In genomic region chr3:50350213-50350526, GRCh38 we compare ENCODE assay signal across 8 cellular contexts. TPM values are rescaled to one million over a fixed set of nuclear protein-coding genes. Genes with fewer than 3 reads are reported as not detected.
A peak's percentile ranks its signal among the peaks of the same experiment; 100 is the strongest.
DNase-seq lines count a peak whose midpoint lies in the region; ATAC-seq, FAIRE-seq and TF ChIP-seq lines count a peak whose summit lies in the region.

No MANE protein-coding gene starts in this region.

- no peaks in the 10 kb centered on the region for H3K9me3 Mint-ChIP-seq in activated T-helper 2 cell treated with anti-CD3 and anti-CD28 coated beads, Interferon-gamma antibody, Interleukin-2, Interleukin-4, amounts not matched to agents 10 μg/mL and 5 μg/mL and 100 μg/mL, durations not matched to agents 14 hours and 24 hours and 36 hours
- H3K9me3 Mint-ChIP-seq in stimulated activated naive CD8-positive, alpha-beta T cell treated with anti-CD3 and anti-CD28 coated beads, Interleukin-15, amount 100 ng/mL, for 72 hours, result no peaks in the 10 kb centered on the region

- H3K27me3 Mint-ChIP-seq in activated T-helper 2 cell treated with anti-CD3 and anti-CD28 coated beads, Interferon-gamma antibody, Interleukin-2, Interleukin-4, amounts not matched to agents 10 μg/mL and 5 μg/mL and 100 μg/mL, durations not matched to agents 14 hours and 24 hours and 36 hours (ENCODE audit: low read depth), result no peaks in the 10 kb centered on the region
- H3K27me3 Mint-ChIP-seq in stimulated activated naive CD8-positive, alpha-beta T cell treated with anti-CD3 and anti-CD28 coated beads, Interleukin-15, amount 100 ng/mL, for 72 hours, result no peaks in the 10 kb centered on the region

- TF ChIP-seq CTCF in HL-60 (IDR thresholded peaks at IDR 0.05; ENCODE audit: insufficient read depth, low read length), result no peak

- H3K9me3 ChIP-seq in iPS-18c (ENCODE audit: control insufficient read depth, insufficient read depth, low read length), result no peaks in the 10 kb centered on the region

- no peak for FAIRE-seq in urothelium cell line (lab: Jason Lieb, UNC)

- H3K36me3 Mint-ChIP-seq in activated T-helper 2 cell treated with anti-CD3 and anti-CD28 coated beads, Interferon-gamma antibody, Interleukin-2, Interleukin-4, amounts not matched to agents 10 μg/mL and 5 μg/mL and 100 μg/mL, durations not matched to agents 14 hours and 24 hours and 36 hours (ENCODE audit: low read depth), result peaks cover 50% of the 10 kb centered on the region

- peaks cover 36% of the 10 kb centered on the region for H3K4me1 Mint-ChIP-seq in activated T-helper 2 cell treated with anti-CD3 and anti-CD28 coated beads, Interferon-gamma antibody, Interleukin-2, Interleukin-4, amounts not matched to agents 10 μg/mL and 5 μg/mL and 100 μg/mL, durations not matched to agents 14 hours and 24 hours and 36 hours (ENCODE audit: low read depth)
- peaks cover 88% of the 10 kb centered on the region for H3K4me1 Mint-ChIP-seq in stimulated activated naive CD8-positive, alpha-beta T cell treated with anti-CD3 and anti-CD28 coated beads, Interleukin-15, amount 100 ng/mL, for 72 hours

- H3K27ac ChIP-seq in HL-60 (replicated peaks), result peak overlapping the region; percentile 94

- DNase-seq in HL-60 (ENCODE audit: low read depth in 1 of 2, low spot score in 1 of 2) (no peak), NCI-H510A treated with DMSO at 0.1 percent for 48 hours (lab: John Stamatoyannopoulos, UW) (no peak), cerebellum (ENCODE audit: low spot score) (no peak), urothelium cell line (ENCODE audit: low spot score) (no peak)
- DNase-seq in activated T-helper 2 cell treated with anti-CD3 and anti-CD28 coated beads, Interferon-gamma antibody, Interleukin-2, Interleukin-4, amounts not matched to agents 10 μg/mL and 5 μg/mL and 100 μg/mL, durations not matched to agents 14 hours and 24 hours and 36 hours (ENCODE audit: low spot score), result no peak
- DNase-seq in stimulated activated naive CD8-positive, alpha-beta T cell treated with anti-CD3 and anti-CD28 coated beads, Interleukin-15, amount 100 ng/mL, for 72 hours, result no peak
- DNase-seq in stimulated activated CD4-positive, alpha-beta T cell treated with anti-CD3 and anti-CD28 coated beads, Interleukin-15, amount 100 ng/mL, for 24 hours, result no peak

- H3K4me3 ChIP-seq in HL-60 (replicated peaks; ENCODE audit: insufficient read depth, low read length), result peak overlapping the region; percentile 58
- H3K4me3 ChIP-seq in iPS-18c (ENCODE audit: insufficient read depth, low read depth, low read length), result peak overlapping the region; percentile 95

- no peak for ATAC-seq in stimulated activated naive CD8-positive, alpha-beta T cell treated with anti-CD3 and anti-CD28 coated beads, Interleukin-15, amount 100 ng/mL, for 72 hours

- intact Hi-C loops in activated T-helper 2 cell treated with anti-CD3 and anti-CD28 coated beads, Interferon-gamma antibody, Interleukin-2, Interleukin-4, amounts not matched to agents 10 μg/mL and 5 μg/mL and 100 μg/mL, durations not matched to agents 14 hours and 24 hours and 36 hours (cut with micrococcal nuclease), result loop anchor here (1.0 to 10.0 kb wide), 7 partner anchors 12 to 1325 kb away; partner anchors contain the start of genes C3orf18, HEMK1, HYAL3 and MANF

- H3K27ac Mint-ChIP-seq in activated T-helper 2 cell treated with anti-CD3 and anti-CD28 coated beads, Interferon-gamma antibody, Interleukin-2, Interleukin-4, amounts not matched to agents 10 μg/mL and 5 μg/mL and 100 μg/mL, durations not matched to agents 14 hours and 24 hours and 36 hours, result peak overlapping the region; percentile 96
- H3K27ac Mint-ChIP-seq in stimulated activated naive CD8-positive, alpha-beta T cell treated with anti-CD3 and anti-CD28 coated beads, Interleukin-15, amount 100 ng/mL, for 72 hours, result peak overlapping the region; percentile 85 to 97

- H3K4me3 Mint-ChIP-seq in activated T-helper 2 cell treated with anti-CD3 and anti-CD28 coated beads, Interferon-gamma antibody, Interleukin-2, Interleukin-4, amounts not matched to agents 10 μg/mL and 5 μg/mL and 100 μg/mL, durations not matched to agents 14 hours and 24 hours and 36 hours (ENCODE audit: low read depth), result peak overlapping the region; percentile 91
- H3K4me3 Mint-ChIP-seq in stimulated activated naive CD8-positive, alpha-beta T cell treated with anti-CD3 and anti-CD28 coated beads, Interleukin-15, amount 100 ng/mL, for 72 hours, result peak overlapping the region; percentile 88 to 90

- H3K27me3 ChIP-seq in HL-60 (ENCODE audit: insufficient read depth, poor library complexity, severe bottlenecking), result no peaks in the 10 kb centered on the region

RNA-seq across cellular contexts. Expression of gene NPRL2, which starts 0.4 kb away (rescaled TPM):
- 34.5 and 42.7 TPM in 2 replicates for total RNA-seq in activated T-helper 2 cell treated with anti-CD3 and anti-CD28 coated beads, Interferon-gamma antibody, Interleukin-2, Interleukin-4, amounts not matched to agents 10 μg/mL and 5 μg/mL and 100 μg/mL, durations not matched to agents 14 hours and 24 hours and 36 hours
- 22.4 TPM for total RNA-seq in cerebellum

RNA-seq across cellular contexts. Expression of gene CYB561D2, which starts 0.5 kb away (rescaled TPM):
- total RNA-seq in activated T-helper 2 cell treated with anti-CD3 and anti-CD28 coated beads, Interferon-gamma antibody, Interleukin-2, Interleukin-4, amounts not matched to agents 10 μg/mL and 5 μg/mL and 100 μg/mL, durations not matched to agents 14 hours and 24 hours and 36 hours, result 22.9 and 24.6 TPM in 2 replicates
- 10.1 TPM for total RNA-seq in cerebellum

RNA-seq across cellular contexts. Expression of gene ZMYND10, which starts 4.6 kb away (rescaled TPM):
- 0.94 and 1.8 TPM in 2 replicates for total RNA-seq in activated T-helper 2 cell treated with anti-CD3 and anti-CD28 coated beads, Interferon-gamma antibody, Interleukin-2, Interleukin-4, amounts not matched to agents 10 μg/mL and 5 μg/mL and 100 μg/mL, durations not matched to agents 14 hours and 24 hours and 36 hours
- total RNA-seq in cerebellum, result 5.4 TPM

RNA-seq across cellular contexts. Expression of gene TMEM115, which starts 9.2 kb away (rescaled TPM):
- 17.8 and 19.2 TPM in 2 replicates for total RNA-seq in activated T-helper 2 cell treated with anti-CD3 and anti-CD28 coated beads, Interferon-gamma antibody, Interleukin-2, Interleukin-4, amounts not matched to agents 10 μg/mL and 5 μg/mL and 100 μg/mL, durations not matched to agents 14 hours and 24 hours and 36 hours
- 16.4 TPM for total RNA-seq in cerebellum

RNA-seq across cellular contexts. Expression of gene RASSF1, which starts 9.5 kb away (rescaled TPM):
- total RNA-seq in activated T-helper 2 cell treated with anti-CD3 and anti-CD28 coated beads, Interferon-gamma antibody, Interleukin-2, Interleukin-4, amounts not matched to agents 10 μg/mL and 5 μg/mL and 100 μg/mL, durations not matched to agents 14 hours and 24 hours and 36 hours, result 71.2 and 74.2 TPM in 2 replicates
- total RNA-seq in cerebellum, result 11.3 TPM
